ENCODE assay signal across 8 cellular contexts in the genomic region with DNA sequence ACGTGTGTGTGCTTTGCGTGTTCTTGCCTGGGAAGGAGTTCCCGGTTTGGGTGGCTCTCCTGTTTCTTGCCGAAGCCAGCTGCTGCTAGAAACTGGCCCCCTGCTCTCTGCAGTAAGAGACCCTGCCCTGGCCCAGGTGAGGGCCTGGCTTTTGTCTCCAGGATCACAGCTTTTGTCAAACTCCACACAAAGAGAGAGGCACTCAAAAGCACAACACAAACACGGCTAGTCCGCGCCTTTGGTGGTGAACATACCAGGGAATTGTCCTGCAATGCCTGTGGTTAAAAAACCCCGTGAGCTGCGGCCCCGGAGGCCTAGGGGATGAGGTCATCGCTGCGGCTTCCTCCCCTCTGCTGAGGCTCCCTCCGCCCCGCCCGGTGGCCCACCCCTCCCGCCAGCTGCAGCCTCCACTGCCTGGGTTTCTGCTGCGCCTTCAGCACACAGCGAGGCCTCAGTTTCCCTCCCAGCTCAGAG.
DNase-seq lines count a peak whose midpoint lies in the region; ATAC-seq and TF ChIP-seq lines count a peak whose summit lies in the region.

No MANE protein-coding gene starts in this region.

- no peaks in the 10 kb centered on the region for H3K9me3 Mint-ChIP-seq in CD14-positive monocyte

- no peak for ATAC-seq in HG02885 (IDR thresholded peaks at IDR 0.05; ENCODE audit: poor library complexity, unreplicated experiment)

- peak overlapping the region; percentile 53 to 91 (median 90) for H3K27ac Mint-ChIP-seq in CD14-positive monocyte

- peak overlapping the region; percentile 71 to 91 for H3K4me3 Mint-ChIP-seq in CD14-positive monocyte

- peaks cover 16 to 26% of the 10 kb centered on the region in 2 experiments for H3K4me1 ChIP-seq in neutrophil (ENCODE audit: control insufficient read depth in 1 of 2, insufficient read depth in 1 of 2, low read depth in 1 of 2, low read length in 1 of 2)

- H3K9me3 ChIP-seq in WERI-Rb-1 (ENCODE audit: severe bottlenecking) (no peaks in the 10 kb centered on the region), neutrophil (no peaks in the 10 kb centered on the region)

- H3K36me3 ChIP-seq in WERI-Rb-1 (no peaks in the 10 kb centered on the region), neutrophil (peaks cover 35% of the 10 kb centered on the region)

- no peaks in the 10 kb centered on the region for H3K27me3 ChIP-seq in WERI-Rb-1 (ENCODE audit: insufficient read depth, low read depth, severe bottlenecking)
- H3K27me3 ChIP-seq in neutrophil: peaks cover 41% of the 10 kb centered on the region

- H3K27me3 Mint-ChIP-seq in CD14-positive monocyte (ENCODE audit: low read depth in 3 of 3): peaks cover 3 to 16% (median 7%) of the 10 kb centered on the region in 3 donors

- intact Hi-C loops in CD14-positive monocyte (cut with micrococcal nuclease): loop anchor here (2.0 to 10.0 kb wide), 4 partner anchors 231 to 559 kb away; partner anchors contain the start of genes C11orf21 (in 1 of the 2) and TSPAN32 (in 1 of the 2)

- no peak for TF ChIP-seq CTCF in CD14-positive monocyte (IDR thresholded peaks at IDR 0.05)
- no peak for TF ChIP-seq CTCF in WERI-Rb-1 (IDR thresholded peaks at IDR 0.05; ENCODE audit: low read depth, low read length)
- no peak for TF ChIP-seq CTCF in neutrophil (IDR thresholded peaks at IDR 0.05)

- H3K4me1 Mint-ChIP-seq in CD14-positive monocyte: peaks cover 37% of the 10 kb centered on the region

- DNase-seq in CD14-positive monocyte (ENCODE audit: low spot score) (peak; percentile 87), HT-29 (ENCODE audit: low spot score) (peak; percentile 92), WERI-Rb-1 (peak; percentile 37), foreskin melanocyte (peak; percentile 75), cortex of kidney (lab: John Stamatoyannopoulos, UW) (no peak), NCI-H146 (lab: John Stamatoyannopoulos, UW) (no peak)

- H3K27ac ChIP-seq in WERI-Rb-1 (no peak overlapping the region), neutrophil (no peak overlapping the region)

- H3K4me3 ChIP-seq in WERI-Rb-1 (ENCODE audit: low read depth, low read length) (no peak overlapping the region), neutrophil (ENCODE audit: low read depth in 1 of 2, low read length in 1 of 2) (peak overlapping the region; percentile 32 to 33)

- peaks cover 31 to 50% of the 10 kb centered on the region in 2 donors for H3K36me3 Mint-ChIP-seq in CD14-positive monocyte

Comparison
In these comparisons a context has a peak if more than half of its experiments do, and no peak if none do; other contexts are left out.
1. DNase-seq: peak in CD14-positive monocyte (single experiment), HT-29 (single experiment), WERI-Rb-1 (single experiment) and foreskin melanocyte (single experiment); none in cortex of kidney (single experiment) and NCI-H146 (single experiment).